8 cellular contexts compared by ENCODE assay signal in the genomic region with DNA sequence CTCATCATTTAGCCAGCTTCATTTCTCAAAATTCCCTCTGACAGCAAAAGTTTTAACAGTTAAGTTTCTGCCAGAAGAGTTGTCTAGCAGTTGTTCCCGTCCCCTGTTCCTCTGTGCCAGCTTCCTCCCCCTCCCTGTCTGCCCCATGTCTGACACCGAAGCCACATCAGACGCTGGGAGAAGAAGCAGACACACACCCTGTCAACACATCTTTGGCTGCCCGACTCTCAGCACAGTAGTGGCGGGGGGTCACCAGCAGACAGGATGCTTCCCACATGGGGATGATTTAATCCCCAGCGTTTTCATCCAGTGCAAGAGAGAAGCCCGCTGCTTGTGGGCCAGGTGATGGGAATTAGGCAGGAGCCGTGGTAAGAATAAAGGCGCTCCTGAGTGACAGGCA.
DNase-seq lines count a peak whose midpoint lies in the region; ATAC-seq and TF ChIP-seq lines count a peak whose summit lies in the region.

No MANE protein-coding gene starts in this region.

- intact Hi-C loops in posterior vena cava (cut with DNase I), result no loop called here

- no peak overlapping the region for H3K4me3 Mint-ChIP-seq in activated CD4-positive, alpha-beta T cell treated with anti-CD3 and anti-CD28 coated beads, Interleukin-2, amount 10 ng/mL, durations not matched to agents 7 days and 5 days

- no peaks in the 10 kb centered on the region for H4K20me1 ChIP-seq in fibroblast of lung (ENCODE audit: control insufficient read depth, extremely low read depth, insufficient read depth, low read length)

- POLR2A ChIA-PET in activated CD4-positive, alpha-beta T cell treated with anti-CD3 and anti-CD28 coated beads, Interleukin-2, amount 10 ng/mL, durations not matched to agents 7 days and 5 days (lab: Charles Lee), result no interaction called here

- peaks cover 6% of the 10 kb centered on the region for H3K27me3 Mint-ChIP-seq in activated CD4-positive, alpha-beta T cell treated with anti-CD3 and anti-CD28 coated beads, Interleukin-2, amount 10 ng/mL, durations not matched to agents 7 days and 5 days

- H3K9ac ChIP-seq in fibroblast of lung (ENCODE audit: insufficient read depth, low read length), result no peak overlapping the region

- no peaks in the 10 kb centered on the region for H3K4me1 ChIP-seq in fibroblast of lung (ENCODE audit: control insufficient read depth, extremely low read depth, insufficient read depth, low read length)

- H3K36me3 Mint-ChIP-seq in activated CD4-positive, alpha-beta T cell treated with anti-CD3 and anti-CD28 coated beads, Interleukin-2, amount 10 ng/mL, durations not matched to agents 7 days and 5 days (ENCODE audit: low read depth), result peaks cover under 1% of the 10 kb centered on the region

- peaks cover 13% of the 10 kb centered on the region for H3K9me3 Mint-ChIP-seq in activated CD4-positive, alpha-beta T cell treated with anti-CD3 and anti-CD28 coated beads, Interleukin-2, amount 10 ng/mL, durations not matched to agents 7 days and 5 days

- H2AFZ ChIP-seq in fibroblast of lung (ENCODE audit: low read length), result peak overlapping the region; percentile 2

- no peak overlapping the region for H3K4me3 ChIP-seq in fibroblast of lung (replicated peaks in 1 of 4; ENCODE audit: control extremely low read depth in 1 of 4, insufficient read depth in 1 of 4, low read depth in 3 of 4, low read length in 4 of 4)

- DNase-seq in AG20443 (ENCODE audit: low spot score) (peak; percentile 27), fibroblast of lung (ENCODE audit: low read depth in 2 of 2) (peak in 1 of 2 donors; percentile 50), posterior vena cava (ENCODE audit: low spot score) (peak; percentile 90), NCI-H526 treated with DMSO at 0.1 percent for 48 hours (lab: John Stamatoyannopoulos, UW) (no peak), T1000 (lab: John Stamatoyannopoulos, UW) (no peak)
- DNase-seq in activated CD4-positive, alpha-beta T cell treated with anti-CD3 and anti-CD28 coated beads, Interleukin-2, amount 10 ng/mL, durations not matched to agents 7 days and 5 days, result peak; percentile 49

- H3K4me1 Mint-ChIP-seq in activated CD4-positive, alpha-beta T cell treated with anti-CD3 and anti-CD28 coated beads, Interleukin-2, amount 10 ng/mL, durations not matched to agents 7 days and 5 days, result peaks cover 23% of the 10 kb centered on the region

- H3K27ac ChIP-seq in fibroblast of lung (ENCODE audit: insufficient read depth, low read length), result no peak overlapping the region

- H3K4me2 ChIP-seq in fibroblast of lung (ENCODE audit: extremely low read depth, insufficient read depth, low read length), result no peak overlapping the region

- no peaks in the 10 kb centered on the region for H3K79me2 ChIP-seq in fibroblast of lung (ENCODE audit: control insufficient read depth, insufficient read depth, low read length)

- CTCF ChIA-PET in activated CD4-positive, alpha-beta T cell treated with anti-CD3 and anti-CD28 coated beads, Interleukin-2, amount 10 ng/mL, durations not matched to agents 7 days and 5 days (lab: Charles Lee), result no interaction called here

- no peak for ATAC-seq in GM19351 (IDR thresholded peaks at IDR 0.05; ENCODE audit: unreplicated experiment)
- ATAC-seq in HG02973 (IDR thresholded peaks at IDR 0.05; ENCODE audit: unreplicated experiment), result no peak

- no peaks in the 10 kb centered on the region for H3K9me3 ChIP-seq in fibroblast of lung (ENCODE audit: control insufficient read depth, insufficient read depth, low read depth, low read length)

- H3K27ac Mint-ChIP-seq in activated CD4-positive, alpha-beta T cell treated with anti-CD3 and anti-CD28 coated beads, Interleukin-2, amount 10 ng/mL, durations not matched to agents 7 days and 5 days, result no peak overlapping the region

- no peak for TF ChIP-seq CTCF in fibroblast of lung (conservative IDR thresholded peaks at IDR 0.05 in 1 of 2, IDR thresholded peaks at IDR 0.05 in 1 of 2; ENCODE audit: low read depth in 1 of 2, low read length in 2 of 2)

- no peaks in the 10 kb centered on the region for H3K27me3 ChIP-seq in fibroblast of lung (ENCODE audit: control insufficient read depth, insufficient read depth, low read length)

- H3K36me3 ChIP-seq in fibroblast of lung (ENCODE audit: control insufficient read depth, insufficient read depth, low read length), result no peaks in the 10 kb centered on the region

Comparison
In these comparisons a context has a peak if more than half of its experiments do, and no peak if none do; other contexts are left out.
1. DNase-seq: peak in AG20443 (single experiment), activated CD4-positive, alpha-beta T cell treated with anti-CD3 and anti-CD28 coated beads, Interleukin-2, amount 10 ng/mL, durations not matched to agents 7 days and 5 days (single experiment) and posterior vena cava (single experiment); none in NCI-H526 treated with DMSO at 0.1 percent for 48 hours (single experiment) and T1000 (single experiment).